In genomic region chr22:40236131-40236665, GRCh38 we compare ENCODE assay signal across 24 cellular contexts.
DNase-seq lines count a peak whose midpoint lies in the region; ATAC-seq and TF ChIP-seq lines count a peak whose summit lies in the region.
"Had no signal": no experiment of that assay in that cellular context is flagged by ENCODE, and none has a peak within 500 bp of the region (broad histone marks: within the 10 kb centered on the region; RNA-seq: fewer than 3 reads in every experiment).

No MANE protein-coding gene starts in this region.

- peak overlapping the region; percentile 85 for H3K27ac ChIP-seq in RWPE2 (ENCODE audit: poor library complexity, severe bottlenecking)
- H3K27ac ChIP-seq: gastroesophageal sphincter, sigmoid colon, SJSA1, upper lobe of left lung had no signal

- H3K4me3 Mint-ChIP-seq in activated T-cell treated with anti-CD3 and anti-CD28 coated beads, Interleukin-2, amount 50 U/mL, for 24 hours: no peak overlapping the region
- H3K4me3 Mint-ChIP-seq in stimulated activated naive B cell treated with anti-CD40 and anti-IgM and Interleukin-4, amounts not matched to agents 10 μg/mL and 1 μg/mL and 100 μg/mL, for 72 hours: no peak overlapping the region
- no peak overlapping the region for H3K4me3 Mint-ChIP-seq in effector memory CD8-positive, alpha-beta T cell
- H3K4me3 Mint-ChIP-seq: T-helper 2 cell treated with Interferon-gamma antibody and Interleukin-4, amounts not matched to agents 5 μg/mL and 100 μg/mL, for 36 hours had no signal

- TF ChIP-seq CTCF in RWPE2 (IDR thresholded peaks at IDR 0.05; ENCODE audit: poor library complexity, severe bottlenecking): no peak

- H3K9me3 ChIP-seq in RWPE2 (ENCODE audit: severe bottlenecking): no peaks in the 10 kb centered on the region
- H3K9me3 ChIP-seq: gastroesophageal sphincter, MG63, sigmoid colon, upper lobe of left lung had no signal

- no peaks in the 10 kb centered on the region for H3K9me3 Mint-ChIP-seq in activated T-cell treated with anti-CD3 and anti-CD28 coated beads, Interleukin-2, amount 50 U/mL, for 24 hours
- no peaks in the 10 kb centered on the region for H3K9me3 Mint-ChIP-seq in stimulated activated naive B cell treated with anti-CD40 and anti-IgM and Interleukin-4, amounts not matched to agents 10 μg/mL and 1 μg/mL and 100 μg/mL, for 72 hours
- no peaks in the 10 kb centered on the region for H3K9me3 Mint-ChIP-seq in effector memory CD8-positive, alpha-beta T cell
- H3K9me3 Mint-ChIP-seq: T-helper 2 cell treated with Interferon-gamma antibody and Interleukin-4, amounts not matched to agents 5 μg/mL and 100 μg/mL, for 36 hours had no signal

- H3K36me3 ChIP-seq in RWPE2 (ENCODE audit: low read depth): no peaks in the 10 kb centered on the region
- H3K36me3 ChIP-seq: upper lobe of left lung had no signal

- DNase-seq in activated T-cell treated with anti-CD3 and anti-CD28 coated beads, Interleukin-2, amount 50 U/mL, for 24 hours: no peak
- DNase-seq in activated T-cell treated with anti-CD3 and anti-CD28 coated beads, Interleukin-2, amount 50 U/mL, for 48 hours: no peak
- DNase-seq in RWPE2 (ENCODE audit: low spot score): no peak
- peak; percentile 82 for DNase-seq in kidney tubule cell (ENCODE audit: low spot score)
- DNase-seq in stimulated activated naive B cell treated with anti-CD40 and anti-IgM and Interleukin-4, amounts not matched to agents 10 μg/mL and 1 μg/mL and 100 μg/mL, for 72 hours: no peak
- DNase-seq in HPDE6-E6E7 (ENCODE audit: extremely low spot score): no peak
- no peak for DNase-seq in nucleus accumbens (lab: John Stamatoyannopoulos, UW)
- no peak for DNase-seq in effector memory CD8-positive, alpha-beta T cell
- DNase-seq: amygdala; C1 segment of cervical spinal cord; DMS79 treated with DMSO at 0.1 percent for 48 hours; erythroblast; HCEC 1CT; left cardiac atrium; MG63; NCI-H1436 treated with DMSO at 0.1 percent for 48 hours; NCI-H774; OCI-M1; sigmoid colon; stimulated activated CD4-positive, alpha-beta T cell treated with anti-CD3 and anti-CD28 coated beads, Interleukin-1b, Interleukin-23, amount 100 ng/mL, for 48 hours; upper lobe of left lung had no signal

- peaks cover 27% of the 10 kb centered on the region for H3K36me3 Mint-ChIP-seq in activated T-cell treated with anti-CD3 and anti-CD28 coated beads, Interleukin-2, amount 50 U/mL, for 24 hours (ENCODE audit: low read depth)
- peaks cover 5 to 39% of the 10 kb centered on the region in 2 donors for H3K36me3 Mint-ChIP-seq in stimulated activated naive B cell treated with anti-CD40 and anti-IgM and Interleukin-4, amounts not matched to agents 10 μg/mL and 1 μg/mL and 100 μg/mL, for 72 hours
- H3K36me3 Mint-ChIP-seq in effector memory CD8-positive, alpha-beta T cell (ENCODE audit: insufficient read depth): peaks cover 41% of the 10 kb centered on the region

- H3K27me3 Mint-ChIP-seq in activated T-cell treated with anti-CD3 and anti-CD28 coated beads, Interleukin-2, amount 50 U/mL, for 24 hours: no peaks in the 10 kb centered on the region
- no peaks in the 10 kb centered on the region for H3K27me3 Mint-ChIP-seq in stimulated activated naive B cell treated with anti-CD40 and anti-IgM and Interleukin-4, amounts not matched to agents 10 μg/mL and 1 μg/mL and 100 μg/mL, for 72 hours
- H3K27me3 Mint-ChIP-seq in effector memory CD8-positive, alpha-beta T cell: no peaks in the 10 kb centered on the region

- no peak overlapping the region for H3K4me3 ChIP-seq in RWPE2 (ENCODE audit: severe bottlenecking)
- H3K4me3 ChIP-seq: gastroesophageal sphincter, MG63, sigmoid colon, SJSA1, upper lobe of left lung had no signal

- H3K4me1 Mint-ChIP-seq in activated T-cell treated with anti-CD3 and anti-CD28 coated beads, Interleukin-2, amount 50 U/mL, for 24 hours (ENCODE audit: low read depth): peaks cover 77% of the 10 kb centered on the region
- peaks cover 48 to 77% of the 10 kb centered on the region in 2 donors for H3K4me1 Mint-ChIP-seq in stimulated activated naive B cell treated with anti-CD40 and anti-IgM and Interleukin-4, amounts not matched to agents 10 μg/mL and 1 μg/mL and 100 μg/mL, for 72 hours
- H3K4me1 Mint-ChIP-seq in effector memory CD8-positive, alpha-beta T cell (ENCODE audit: low read depth in 2 of 2): peaks cover 53 to 65% of the 10 kb centered on the region in 2 donors

- H3K4me1 ChIP-seq in RWPE2 (ENCODE audit: insufficient read depth, poor library complexity, severe bottlenecking): peaks cover 54% of the 10 kb centered on the region

- no peak for ATAC-seq in RWPE2 (ENCODE audit: low read depth)
- no peak for ATAC-seq in stimulated activated naive B cell treated with anti-CD40 and anti-IgM and Interleukin-4, amounts not matched to agents 10 μg/mL and 1 μg/mL and 100 μg/mL, for 72 hours (replicated peaks)
- no peak for ATAC-seq in effector memory CD8-positive, alpha-beta T cell (replicated peaks)
- ATAC-seq: gastroesophageal sphincter, left cardiac atrium had no signal

- H3K27ac Mint-ChIP-seq in activated T-cell treated with anti-CD3 and anti-CD28 coated beads, Interleukin-2, amount 50 U/mL, for 24 hours: peak overlapping the region; percentile 82
- peak overlapping the region; percentile 4 for H3K27ac Mint-ChIP-seq in stimulated activated naive B cell treated with anti-CD40 and anti-IgM and Interleukin-4, amounts not matched to agents 10 μg/mL and 1 μg/mL and 100 μg/mL, for 72 hours
- peak overlapping the region in 1 of 2 donors; percentile 38 for H3K27ac Mint-ChIP-seq in effector memory CD8-positive, alpha-beta T cell
- H3K27ac Mint-ChIP-seq: T-helper 2 cell treated with Interferon-gamma antibody and Interleukin-4, amounts not matched to agents 5 μg/mL and 100 μg/mL, for 36 hours had no signal

- H3K27me3 ChIP-seq in RWPE2 (ENCODE audit: insufficient read depth, poor library complexity, severe bottlenecking): no peaks in the 10 kb centered on the region
- H3K27me3 ChIP-seq: gastroesophageal sphincter, MG63, sigmoid colon, SJSA1, upper lobe of left lung had no signal
